ENCODE assay signal across 1 cellular context in genomic region chr11:64874841-64875240, GRCh38.
TF ChIP-seq lines count a peak whose summit lies in the region.

No MANE protein-coding gene starts in this region.

TF ChIP-seq in WTC11, 78 proteins besides CTCF, POLR2A, EP300 and RAD21 (continued from another document):
- TF ChIP-seq ZNF425 (CRISPR knock-in tag; conservative IDR thresholded peaks at IDR 0.05) (no peak), ESRRA (CRISPR knock-in tag; IDR thresholded peaks at IDR 0.05; ENCODE audit: borderline replicate concordance) (no peak), TEAD4 (CRISPR knock-in tag; IDR thresholded peaks at IDR 0.05) (no peak), IRF2 (CRISPR knock-in tag; IDR thresholded peaks at IDR 0.05; ENCODE audit: borderline replicate concordance, low read depth) (no peak), AR (CRISPR knock-in tag; IDR thresholded peaks at IDR 0.05) (no peak), MAX (CRISPR knock-in tag; IDR thresholded peaks at IDR 0.05) (no peak), ZNF232 (CRISPR knock-in tag; IDR thresholded peaks at IDR 0.05) (no peak), RELA (CRISPR knock-in tag; IDR thresholded peaks at IDR 0.05; ENCODE audit: borderline replicate concordance) (no peak)
- TF ChIP-seq, protein P1, sequence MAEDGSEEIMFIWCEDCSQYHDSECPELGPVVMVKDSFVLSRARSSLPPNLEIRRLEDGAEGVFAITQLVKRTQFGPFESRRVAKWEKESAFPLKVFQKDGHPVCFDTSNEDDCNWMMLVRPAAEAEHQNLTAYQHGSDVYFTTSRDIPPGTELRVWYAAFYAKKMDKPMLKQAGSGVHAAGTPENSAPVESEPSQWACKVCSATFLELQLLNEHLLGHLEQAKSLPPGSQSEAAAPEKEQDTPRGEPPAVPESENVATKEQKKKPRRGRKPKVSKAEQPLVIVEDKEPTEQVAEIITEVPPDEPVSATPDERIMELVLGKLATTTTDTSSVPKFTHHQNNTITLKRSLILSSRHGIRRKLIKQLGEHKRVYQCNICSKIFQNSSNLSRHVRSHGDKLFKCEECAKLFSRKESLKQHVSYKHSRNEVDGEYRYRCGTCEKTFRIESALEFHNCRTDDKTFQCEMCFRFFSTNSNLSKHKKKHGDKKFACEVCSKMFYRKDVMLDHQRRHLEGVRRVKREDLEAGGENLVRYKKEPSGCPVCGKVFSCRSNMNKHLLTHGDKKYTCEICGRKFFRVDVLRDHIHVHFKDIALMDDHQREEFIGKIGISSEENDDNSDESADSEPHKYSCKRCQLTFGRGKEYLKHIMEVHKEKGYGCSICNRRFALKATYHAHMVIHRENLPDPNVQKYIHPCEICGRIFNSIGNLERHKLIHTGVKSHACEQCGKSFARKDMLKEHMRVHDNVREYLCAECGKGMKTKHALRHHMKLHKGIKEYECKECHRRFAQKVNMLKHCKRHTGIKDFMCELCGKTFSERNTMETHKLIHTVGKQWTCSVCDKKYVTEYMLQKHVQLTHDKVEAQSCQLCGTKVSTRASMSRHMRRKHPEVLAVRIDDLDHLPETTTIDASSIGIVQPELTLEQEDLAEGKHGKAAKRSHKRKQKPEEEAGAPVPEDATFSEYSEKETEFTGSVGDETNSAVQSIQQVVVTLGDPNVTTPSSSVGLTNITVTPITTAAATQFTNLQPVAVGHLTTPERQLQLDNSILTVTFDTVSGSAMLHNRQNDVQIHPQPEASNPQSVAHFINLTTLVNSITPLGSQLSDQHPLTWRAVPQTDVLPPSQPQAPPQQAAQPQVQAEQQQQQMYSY (CRISPR knock-in tag; IDR thresholded peaks at IDR 0.05), result no peak
